8 cellular contexts compared by ENCODE assay signal in the genomic region with DNA sequence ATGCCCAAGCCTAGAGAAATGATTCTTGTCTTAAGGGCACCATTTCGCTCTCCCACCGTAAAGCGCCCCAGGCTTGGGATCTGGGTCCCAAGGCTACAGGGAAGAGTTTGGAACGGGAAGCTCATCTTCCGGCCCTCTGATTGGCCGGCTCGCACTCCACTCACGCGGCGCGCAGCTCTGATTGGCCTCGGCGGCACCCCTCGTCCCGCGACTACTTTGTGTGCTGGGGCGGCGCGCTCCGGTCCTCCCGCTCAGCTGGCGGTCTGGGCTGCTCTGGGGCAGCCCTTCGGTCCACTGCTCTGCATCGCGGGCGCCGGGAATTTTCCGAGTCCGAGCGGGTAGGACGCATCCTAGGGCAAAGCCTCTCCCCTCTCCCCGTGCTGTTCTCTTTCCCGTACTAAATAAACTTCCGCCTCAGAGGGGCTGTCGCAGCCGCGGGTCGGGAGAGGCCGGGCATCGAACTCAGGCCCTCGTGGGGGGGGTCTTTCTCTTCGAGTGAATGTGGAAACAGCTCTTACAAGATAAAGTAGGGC. TPM values are rescaled to one million over a fixed set of nuclear protein-coding genes. Genes with fewer than 3 reads are reported as not detected.
DNase-seq lines count a peak whose midpoint lies in the region; ATAC-seq lines count a peak whose summit lies in the region.

No MANE protein-coding gene starts in this region.

- no peak overlapping the region for H2AK5ac ChIP-seq in mesenchymal stem cell (ENCODE audit: low read length, severe bottlenecking)

- H3K4me1 ChIP-seq in CD4-positive, CD25-positive, alpha-beta regulatory T cell (ENCODE audit: control insufficient read depth, insufficient read depth, low read length, poor library complexity, severe bottlenecking): peaks cover 30% of the 10 kb centered on the region
- H3K4me1 ChIP-seq in mesenchymal stem cell (ENCODE audit: control insufficient read depth, insufficient read depth, low read depth, low read length): peaks cover 4% of the 10 kb centered on the region

- H3K9ac ChIP-seq in mesenchymal stem cell (ENCODE audit: low read length): peak overlapping the region; percentile 99

- H3K79me1 ChIP-seq in mesenchymal stem cell (replicated peaks; ENCODE audit: low read length, poor library complexity, severe bottlenecking): peaks cover 2% of the 10 kb centered on the region

- no peaks in the 10 kb centered on the region for H3K27me3 ChIP-seq in CD4-positive, CD25-positive, alpha-beta regulatory T cell (ENCODE audit: control insufficient read depth, insufficient read depth, low read length)
- no peaks in the 10 kb centered on the region for H3K27me3 ChIP-seq in mesenchymal stem cell (ENCODE audit: control insufficient read depth in 1 of 2, insufficient read depth in 1 of 2, low read length in 2 of 2)

- peak overlapping the region; percentile 34 to 91 for H3K4ac ChIP-seq in mesenchymal stem cell (ENCODE audit: low read depth in 1 of 2, low read length in 2 of 2)

- no peak overlapping the region for H3K23ac ChIP-seq in mesenchymal stem cell (ENCODE audit: low read length in 2 of 2)

- DNase-seq in CD4-positive, CD25-positive, alpha-beta regulatory T cell: peak; percentile 74 to 88 (median 77)
- DNase-seq in NCI-H82 treated with DMSO at 0.1 percent for 48 hours (lab: John Stamatoyannopoulos, UW; ENCODE audit: unreplicated experiment) (peak; percentile 70), mesenchymal stem cell (peak; percentile 95)
- peak; percentile 57 to 66 for DNase-seq in activated CD8-positive, alpha-beta memory T cell treated with anti-CD3 and anti-CD28 coated beads for 4 hours (ENCODE audit: low read depth in 2 of 2)
- DNase-seq in effector memory CD8-positive, alpha-beta T cell: peak; percentile 62 to 64 (median 64)
- DNase-seq in stimulated activated CD8-positive, alpha-beta memory T cell treated with anti-CD3 and anti-CD28 coated beads, Interleukin-12 subunit alpha, Interleukin-12 subunit beta, amount 100 ng/mL, for 24 hours (ENCODE audit: extremely low read depth): peak; percentile 61

- H3K4me2 ChIP-seq in mesenchymal stem cell (ENCODE audit: low read length, poor library complexity, severe bottlenecking): peak overlapping the region; percentile 76

- peak overlapping the region; percentile 79 for H3K27ac ChIP-seq in CD4-positive, CD25-positive, alpha-beta regulatory T cell (ENCODE audit: insufficient read depth, low read length, poor library complexity, severe bottlenecking)
- H3K27ac ChIP-seq in mesenchymal stem cell (ENCODE audit: low read length, poor library complexity, severe bottlenecking): peak overlapping the region; percentile 85

- peak overlapping the region; percentile 94 to 100 (median 95) for H3K27ac Mint-ChIP-seq in CD4-positive, CD25-positive, alpha-beta regulatory T cell
- H3K27ac Mint-ChIP-seq in effector memory CD8-positive, alpha-beta T cell: peak overlapping the region; percentile 96 to 99

- H3K4me3 Mint-ChIP-seq in CD4-positive, CD25-positive, alpha-beta regulatory T cell: peak overlapping the region; percentile 98 to 99 (median 98)
- H3K4me3 Mint-ChIP-seq in effector memory CD8-positive, alpha-beta T cell: peak overlapping the region; percentile 97 to 98

- H2AFZ ChIP-seq in mesenchymal stem cell (ENCODE audit: low read depth, low read length): peak overlapping the region; percentile 65

- H3K9me3 Mint-ChIP-seq in CD4-positive, CD25-positive, alpha-beta regulatory T cell: no peaks in the 10 kb centered on the region
- no peaks in the 10 kb centered on the region for H3K9me3 Mint-ChIP-seq in effector memory CD8-positive, alpha-beta T cell

- H3K9me3 ChIP-seq in CD4-positive, CD25-positive, alpha-beta regulatory T cell (ENCODE audit: control insufficient read depth in 2 of 2, low read length in 2 of 2): no peaks in the 10 kb centered on the region
- no peaks in the 10 kb centered on the region for H3K9me3 ChIP-seq in mesenchymal stem cell (ENCODE audit: control insufficient read depth, low read length)

- H4K8ac ChIP-seq in mesenchymal stem cell (ENCODE audit: low read length): peak overlapping the region; percentile 92

- peak; percentile 46 to 56 for ATAC-seq in CD4-positive, CD25-positive, alpha-beta regulatory T cell (ENCODE audit: low read depth in 2 of 2)
- ATAC-seq in GM19372 (IDR thresholded peaks at IDR 0.05; ENCODE audit: low read depth, unreplicated experiment) (peak; percentile 49), HG03558 (IDR thresholded peaks at IDR 0.05; ENCODE audit: extremely low read depth, unreplicated experiment) (peak; percentile 36)
- peak; percentile 57 for ATAC-seq in effector memory CD8-positive, alpha-beta T cell (replicated peaks)

- H3K4me1 Mint-ChIP-seq in CD4-positive, CD25-positive, alpha-beta regulatory T cell: peaks cover 16 to 41% (median 36%) of the 10 kb centered on the region in 4 donors
- H3K4me1 Mint-ChIP-seq in effector memory CD8-positive, alpha-beta T cell (ENCODE audit: low read depth in 2 of 2): peaks cover 15 to 27% of the 10 kb centered on the region in 2 donors

- peak overlapping the region; percentile 84 for H2BK5ac ChIP-seq in mesenchymal stem cell (ENCODE audit: low read depth, low read length, poor library complexity, severe bottlenecking)

- H3K18ac ChIP-seq in mesenchymal stem cell (ENCODE audit: low read depth in 1 of 2, low read length in 2 of 2): peak overlapping the region; percentile 74 to 96

- H4K91ac ChIP-seq in mesenchymal stem cell (ENCODE audit: low read length): peak overlapping the region; percentile 93

- H2BK12ac ChIP-seq in mesenchymal stem cell (ENCODE audit: low read length in 2 of 2): no peak overlapping the region

- WGBS in mesenchymal stem cell: under 1% methylated on average over 40 of the region's 42 CpGs

- no peaks in the 10 kb centered on the region for H3K36me3 Mint-ChIP-seq in CD4-positive, CD25-positive, alpha-beta regulatory T cell
- peaks cover 10% of the 10 kb centered on the region for H3K36me3 Mint-ChIP-seq in effector memory CD8-positive, alpha-beta T cell (ENCODE audit: insufficient read depth)

- H2BK120ac ChIP-seq in mesenchymal stem cell (ENCODE audit: low read depth, low read length): peak overlapping the region; percentile 85

- no peak overlapping the region for H2BK15ac ChIP-seq in mesenchymal stem cell (ENCODE audit: low read depth, poor library complexity, severe bottlenecking)

- H3K27me3 Mint-ChIP-seq in CD4-positive, CD25-positive, alpha-beta regulatory T cell: no peaks in the 10 kb centered on the region
- H3K27me3 Mint-ChIP-seq in effector memory CD8-positive, alpha-beta T cell: no peaks in the 10 kb centered on the region

- H3K4me3 ChIP-seq in CD4-positive, CD25-positive, alpha-beta regulatory T cell (ENCODE audit: low read depth, low read length): peak overlapping the region; percentile 85
- peak overlapping the region; percentile 86 to 92 for H3K4me3 ChIP-seq in mesenchymal stem cell (ENCODE audit: insufficient read depth in 1 of 2, low read depth in 1 of 2, low read length in 2 of 2)

- H3K14ac ChIP-seq in mesenchymal stem cell (ENCODE audit: low read length in 2 of 2): peak overlapping the region in 1 of 2 experiments; percentile 12

- no peaks in the 10 kb centered on the region for H3K36me3 ChIP-seq in CD4-positive, CD25-positive, alpha-beta regulatory T cell (ENCODE audit: control insufficient read depth, insufficient read depth, low read length)
- no peaks in the 10 kb centered on the region for H3K36me3 ChIP-seq in mesenchymal stem cell (ENCODE audit: control insufficient read depth in 1 of 2, insufficient read depth in 2 of 2, low read depth in 1 of 2, low read length in 2 of 2)

RNA-seq across cellular contexts. Expression of gene FUT8, which starts 0.8 kb away (rescaled TPM):
- total RNA-seq in CD4-positive, CD25-positive, alpha-beta regulatory T cell: 59.2 TPM
- polyA plus RNA-seq in CD4-positive, CD25-positive, alpha-beta regulatory T cell: 10 to 100 TPM; 15.3 to 23.4 (median 21.5) TPM
- polyA plus RNA-seq in mesenchymal stem cell (2013, experiment 1 of 2): 32.7 TPM
- polyA plus RNA-seq in mesenchymal stem cell (2013, experiment 2 of 2): 31.2 TPM

Comparison
In these comparisons a context has a peak if more than half of its experiments do, and no peak if none do; other contexts are left out.
1. Peak in every context shown above with its lines: DNase-seq, ATAC-seq, H3K4me3 ChIP-seq and H3K27ac ChIP-seq.